Comparison of ENCODE assay signal across 6 cellular contexts in genomic region chr6:16262773-16263172, GRCh38. TPM values are rescaled to one million over a fixed set of nuclear protein-coding genes. Genes with fewer than 3 reads are reported as not detected.
DNase-seq lines count a peak whose midpoint lies in the region; ATAC-seq, FAIRE-seq and TF ChIP-seq lines count a peak whose summit lies in the region.
"Not testable (repeated sequence)": the region's sequence is repeated elsewhere in the genome, so short reads cannot be mapped to it uniquely, and the experiment has no call there.
"Had no signal": no experiment of that assay in that cellular context is flagged by ENCODE, and none has a peak within 500 bp of the region (broad histone marks: within the 10 kb centered on the region; RNA-seq: fewer than 3 reads in every experiment).

No MANE protein-coding gene starts in this region.

- POLR2A ChIA-PET in K562 (lab: Yijun Ruan, JAX): interaction anchor here (1.0 to 2.1 kb wide), 3 partner anchors 14 to 27 kb away, joined by 3 to 5 read pairs (median 3); no protein-coding TSS in a partner anchor

- TF ChIP-seq EP300 in K562 (IDR thresholded peaks at IDR 0.05; ENCODE audit: low read length): not testable (repeated sequence)

- not testable (repeated sequence) for H4K8ac ChIP-seq in mesendoderm (ENCODE audit: low read depth, low read length)

- not testable (repeated sequence) for TF ChIP-seq CTCF in K562 (IDR thresholded peaks at IDR 0.05 in 2 of 3, conservative IDR thresholded peaks at IDR 0.05 in 1 of 3; ENCODE audit: insufficient read depth in 2 of 3, low read depth in 1 of 3, low read length in 3 of 3); gastrocnemius medialis (IDR thresholded peaks at IDR 0.05 in 4 of 5, conservative IDR thresholded peaks at IDR 0.05 in 1 of 5)

- intact Hi-C loops in K562 (cut with micrococcal nuclease); gastrocnemius medialis (cut with DNase I; ENCODE audit: low total_unique reads): not testable (repeated sequence)

- BruUV-seq in K562 (replicated peaks; lab: Mats Ljungman, UMichigan): not testable (repeated sequence)

- not testable (repeated sequence) for H2BK5ac ChIP-seq in mesendoderm (ENCODE audit: low read length)

- TF ChIP-seq RAD21 in K562 (CRISPR knock-in tag; conservative IDR thresholded peaks at IDR 0.05 in 1 of 2, IDR thresholded peaks at IDR 0.05 in 1 of 2): not testable (repeated sequence)

- not testable (repeated sequence) for H3K9me1 ChIP-seq in K562 (ENCODE audit: control insufficient read depth, insufficient read depth, low read length)

- not testable (repeated sequence) for H3K27ac ChIP-seq in HUES6 (ENCODE audit: low read depth, low read length); K562 (ENCODE audit: extremely low read depth, low read depth, low read length); mesendoderm (ENCODE audit: low read depth, low read length)
- H3K27ac ChIP-seq in gastrocnemius medialis: peak overlapping the region in 3 of 4 donors; percentile 55 to 69 (median 55)

- H3K56ac ChIP-seq in mesendoderm (ENCODE audit: low read length): not testable (repeated sequence)

- FAIRE-seq in K562 (lab: Jason Lieb, UNC): not testable (repeated sequence)

- not testable (repeated sequence) for H4K20me1 ChIP-seq in K562 (replicated peaks; ENCODE audit: control insufficient read depth, insufficient read depth, low read length)

- not testable (repeated sequence) for H3K18ac ChIP-seq in mesendoderm (ENCODE audit: low read length)

- not testable (repeated sequence) for H3K9ac ChIP-seq in HUES6 (ENCODE audit: low read length); K562 (ENCODE audit: insufficient read depth in 1 of 2, low read depth in 2 of 2, low read length in 2 of 2); mesendoderm (ENCODE audit: low read length)

- WGBS in K562 (ENCODE audit: insufficient coverage, low coverage, missing lambda C conversion rate): 2% methylated on average over 7 of the region's 12 CpGs
- WGBS in mesendoderm (ENCODE audit: extremely low coverage, insufficient coverage, low lambda C conversion rate): no CpG with 5 or more reads among the region's 12 CpGs

- not testable (repeated sequence) for H2AFZ ChIP-seq in K562 (ENCODE audit: low read depth, low read length)

- CTCF ChIA-PET in K562 (lab: Yijun Ruan, JAX; ENCODE audit: low intra/inter-chr PET ratio): not testable (repeated sequence)

- H2BK120ac ChIP-seq in mesendoderm (ENCODE audit: low read depth, low read length): not testable (repeated sequence)

- H3K23ac ChIP-seq in mesendoderm (ENCODE audit: low read length): not testable (repeated sequence)

- not testable (repeated sequence) for TF ChIP-seq POLR2A in K562 (conservative IDR thresholded peaks at IDR 0.05); gastrocnemius medialis (IDR thresholded peaks at IDR 0.05)

- H3K4me1 ChIP-seq in HUES6 (ENCODE audit: control insufficient read depth, insufficient read depth, low read length) (peaks cover 17% of the 10 kb centered on the region), K562 (replicated peaks in 1 of 2; ENCODE audit: control insufficient read depth in 2 of 2, insufficient read depth in 2 of 2, low read length in 2 of 2) (peaks cover 17 to 24% of the 10 kb centered on the region in 2 experiments; a peak in 4 of 5 replicates), gastrocnemius medialis (peaks cover 5 to 35% of the 10 kb centered on the region in 2 donors)
- not testable (repeated sequence) for H3K4me1 ChIP-seq in mesendoderm (ENCODE audit: control insufficient read depth, low read depth, low read length)

- H2AK5ac ChIP-seq in mesendoderm (ENCODE audit: low read length): not testable (repeated sequence)

- H3K4ac ChIP-seq in mesendoderm (ENCODE audit: low read depth, low read length): not testable (repeated sequence)

- not testable (repeated sequence) for H3K9me3 ChIP-seq in HUES6 (ENCODE audit: control insufficient read depth, insufficient read depth, low read depth, low read length); K562 (replicated peaks; ENCODE audit: control insufficient read depth, insufficient read depth, low read depth, low read length); gastrocnemius medialis

- not testable (repeated sequence) for H3K27me3 ChIP-seq in HUES6 (ENCODE audit: control insufficient read depth, insufficient read depth, low read length); K562 (ENCODE audit: control insufficient read depth in 2 of 2, insufficient read depth in 2 of 2, low read length in 2 of 2); mesendoderm (ENCODE audit: insufficient read depth, low read length, poor library complexity); gastrocnemius medialis

- not testable (repeated sequence) for H2BK15ac ChIP-seq in mesendoderm (replicated peaks; ENCODE audit: low read depth)

- H3K36me3 ChIP-seq in HUES6 (ENCODE audit: control insufficient read depth, insufficient read depth, low read length); mesendoderm (ENCODE audit: control insufficient read depth, insufficient read depth, low read length): not testable (repeated sequence)
- H3K36me3 ChIP-seq in K562 (ENCODE audit: control insufficient read depth, insufficient read depth, low read length) (peaks cover 41% of the 10 kb centered on the region), gastrocnemius medialis (peaks cover 0 to 11% of the 10 kb centered on the region in 2 donors)

- not testable (repeated sequence) for H3K79me1 ChIP-seq in mesendoderm (ENCODE audit: low read length)

- peaks cover 46% of the 10 kb centered on the region for H3K79me2 ChIP-seq in K562 (ENCODE audit: control insufficient read depth, insufficient read depth, low read length)
- not testable (repeated sequence) for H3K79me2 ChIP-seq in mesendoderm (ENCODE audit: control insufficient read depth, insufficient read depth, low read length)

- H3K4me2 ChIP-seq in K562 (ENCODE audit: insufficient read depth, low read length); mesendoderm (ENCODE audit: low read length): not testable (repeated sequence)

- not testable (repeated sequence) for H4K5ac ChIP-seq in mesendoderm (ENCODE audit: low read length)

- in situ Hi-C loops in K562 (cut with MboI); gastrocnemius medialis (cut with MboI; ENCODE audit: low sequenced_read_pairs in 4 of 4): not testable (repeated sequence)

- DNase-seq in NCI-H82 treated with DMSO at 0.1 percent for 48 hours (lab: John Stamatoyannopoulos, UW; ENCODE audit: unreplicated experiment) (peak; percentile 40), K562 (ENCODE audit: extremely low read depth in 1 of 4, low spot score in 3 of 4) (peak in 1 of 4 experiments; percentile 58), mesendoderm (peak; percentile 43)
- not testable (repeated sequence) for DNase-seq in gastrocnemius medialis

- ATAC-seq in K562, gastrocnemius medialis: not testable (repeated sequence)

- H3K4me3 ChIP-seq in HUES6 (ENCODE audit: low read depth, low read length): peak overlapping the region; percentile 29; the same call in 1 of the 2 replicates
- H3K4me3 ChIP-seq in K562; mesendoderm (ENCODE audit: low read length); gastrocnemius medialis: not testable (repeated sequence)

TF ChIP-seq in K562, 482 proteins besides CTCF, POLR2A, EP300 and RAD21 (continues in another document):
- not testable (repeated sequence) for TF ChIP-seq NR2C1 (IDR thresholded peaks at IDR 0.05)
- TF ChIP-seq NR2C1 (tag; IDR thresholded peaks at IDR 0.05): peak; percentile 35; the same call in 1 of the 2 replicates
- TF ChIP-seq RBBP5 (IDR thresholded peaks at IDR 0.05; ENCODE audit: borderline replicate concordance, insufficient read depth, low read length, poor library complexity, severe bottlenecking): peak; percentile 36
- peak; percentile 67 for TF ChIP-seq NCOR1 (IDR thresholded peaks at IDR 0.05)

RNA-seq across cellular contexts. Expression of gene GMPR, which starts 24.4 kb away (rescaled TPM):
- total RNA-seq in K562 (2011; cell fraction: chromatin; rRNA removed; ENCODE audit: low replicate concordance): 58.9 and 89.1 TPM in 2 replicates
- 52.6 and 53.0 TPM in 2 replicates for total RNA-seq in K562 (2011; cell fraction: nucleolus; rRNA removed)
- 58.1 and 58.7 TPM in 2 replicates for total RNA-seq in K562 (2011; cell fraction: nucleoplasm; rRNA removed)
- total RNA-seq in K562 (2014; rRNA removed): 42.5 and 46.2 TPM in 2 replicates
- total RNA-seq in K562 (2014; rRNA removed; fragmentation: Illumina TruSeq; extraction: Trizol): 34.1 and 34.6 TPM in 2 replicates
- total RNA-seq in K562 (2015; rRNA removed; fragmentation: Illumina TruSeq; extraction: Trizol): 52.9 and 53.5 TPM in 2 replicates
- total RNA-seq in K562 (2021): 64.1 and 73.7 TPM in 2 replicates
- polyA plus RNA-seq in K562 (2011; rRNA removed): 66.7 and 72.1 TPM in 2 replicates
- 97.7 and 111 TPM in 2 replicates for polyA plus RNA-seq in K562 (2011; cell fraction: cytosol; rRNA removed)
- 50.2 and 57.5 TPM in 2 replicates for polyA plus RNA-seq in K562 (2011; cell fraction: nucleus; rRNA removed)
- 80.2 and 117 TPM in 2 replicates for polyA plus RNA-seq in K562 (2012)
- polyA plus RNA-seq in K562 (2014; fragmentation: Illumina TruSeq; extraction: Trizol): 83.7 and 85.6 TPM in 2 replicates
- 10 to 100 TPM; 42.0 to 47.8 TPM for polyA plus RNA-seq in K562 (2014; fragmentation: Nextera tagmentation; extraction: Ambion mirVana)
- polyA plus RNA-seq in K562 (2014; rRNA removed): 45.6 and 49.8 TPM in 2 replicates
- polyA minus RNA-seq in K562 (2011; rRNA and poly(A)+ RNA removed): 82.0 and 85.1 TPM in 2 replicates
- 38.0 and 45.0 TPM in 2 replicates for polyA minus RNA-seq in K562 (2011; cell fraction: cytosol; rRNA and poly(A)+ RNA removed)
- 26.5 and 45.9 TPM in 2 replicates for polyA minus RNA-seq in K562 (2011; cell fraction: nucleus; rRNA and poly(A)+ RNA removed)
- 19.3 TPM for polyA plus RNA-seq in mesendoderm (2013, experiment 1 of 2)
- polyA plus RNA-seq in mesendoderm (2013, experiment 2 of 2): 19.7 TPM
- 100 to 1,000 TPM; 109 to 266 (median 239) TPM for total RNA-seq in gastrocnemius medialis
- total RNA-seq: CD4-positive, alpha-beta memory T cell had no signal
